Comparison of ENCODE assay signal across 8 cellular contexts in genomic region chr1:183604048-183604808, GRCh38. TPM values are rescaled to one million over a fixed set of nuclear protein-coding genes. Genes with fewer than 3 reads are reported as not detected.
DNase-seq lines count a peak whose midpoint lies in the region; ATAC-seq and TF ChIP-seq lines count a peak whose summit lies in the region.

No MANE protein-coding gene starts in this region.

- no peak for TF ChIP-seq CTCF in left lung (IDR thresholded peaks at IDR 0.05)

- H3K4me1 Mint-ChIP-seq in T-helper 17 cell: peaks cover 7% of the 10 kb centered on the region

- H3K4me1 ChIP-seq in left lung: peaks cover 4 to 95% of the 10 kb centered on the region in 2 donors

- peak overlapping the region; percentile 23 to 96 for H3K27ac ChIP-seq in left lung

- no peak overlapping the region for H3K27ac Mint-ChIP-seq in T-helper 17 cell

- H3K9me3 ChIP-seq in T-helper 17 cell (ENCODE audit: control insufficient read depth, low read length, poor library complexity, severe bottlenecking): no peaks in the 10 kb centered on the region
- H3K9me3 ChIP-seq in left lung: no peaks in the 10 kb centered on the region

- peaks cover 19% of the 10 kb centered on the region for H3K27me3 Mint-ChIP-seq in T-helper 17 cell

- no peaks in the 10 kb centered on the region for H3K36me3 Mint-ChIP-seq in T-helper 17 cell (ENCODE audit: low read depth)

- ATAC-seq in HG02642 (IDR thresholded peaks at IDR 0.05; ENCODE audit: poor library complexity, unreplicated experiment) (peak; percentile 42), T-helper 17 cell (peak; percentile 54), left lung (peak; percentile 34), GM18519 (IDR thresholded peaks at IDR 0.05; ENCODE audit: low FRiP score, unreplicated experiment) (no peak)

- DNase-seq in Daoy (ENCODE audit: low read depth): peak; percentile 93
- DNase-seq in T-helper 17 cell: no peak
- DNase-seq in left lung: peak; percentile 80 to 90
- no peak for DNase-seq in stimulated activated CD8-positive, alpha-beta memory T cell treated with anti-CD3 and anti-CD28 coated beads, Interleukin-4, amount 100 ng/mL, for 48 hours
- no peak for DNase-seq in NCI-H446 (lab: John Stamatoyannopoulos, UW)
- DNase-seq in stimulated activated naive CD4-positive, alpha-beta T cell treated with Interleukin-2 at 50 U/mL for 16 hours (lab: John Stamatoyannopoulos, UW): no peak

- intact Hi-C loops in left lung (cut with DNase I): no loop called here

- no peaks in the 10 kb centered on the region for H3K36me3 ChIP-seq in left lung

- H3K4me3 Mint-ChIP-seq in T-helper 17 cell: no peak overlapping the region

- H3K4me3 ChIP-seq in left lung: peak overlapping the region in 1 of 2 donors; percentile 19

- no peaks in the 10 kb centered on the region for H3K27me3 ChIP-seq in left lung

RNA-seq across cellular contexts. Expression of gene NCF2, which starts 14.0 kb away (rescaled TPM):
- total RNA-seq in Daoy (2014; rRNA removed; shearing (Covaris generic)): 19.7 and 26.2 TPM in 2 replicates
- total RNA-seq in T-helper 17 cell: 10 to 100 TPM in 1 of 2 donors, 1 to 10 TPM in 1; 2.7 to 14.7 TPM
- 100 to 1,000 TPM in 1 of 2 donors, 10 to 100 TPM in 1; 70.9 to 139 TPM for total RNA-seq in left lung

RNA-seq across cellular contexts. Expression of gene ARPC5, which starts 31.4 kb away (rescaled TPM):
- total RNA-seq in Daoy (2014; rRNA removed; shearing (Covaris generic)): 210 and 248 TPM in 2 replicates
- total RNA-seq in T-helper 17 cell (10 to 100 TPM; 62.1 to 69.4 TPM), left lung (100 to 1,000 TPM; 171 to 208 TPM)

RNA-seq across cellular contexts. Expression of gene APOBEC4, which starts 48.9 kb away (rescaled TPM):
- total RNA-seq in Daoy (2014; rRNA removed; shearing (Covaris generic)): not detected in 2 replicates
- total RNA-seq in T-helper 17 cell (not detected), left lung (under 1 TPM; 0.26 to 0.89 TPM)

Comparison
In these comparisons a context has a peak if more than half of its experiments do, and no peak if none do; other contexts are left out.
1. DNase-seq: peak in Daoy (single experiment) and left lung (2 of 2); none in T-helper 17 cell (0 of 3), stimulated activated CD8-positive, alpha-beta memory T cell treated with anti-CD3 and anti-CD28 coated beads, Interleukin-4, amount 100 ng/mL, for 48 hours (single experiment), NCI-H446 (0 of 2) and stimulated activated naive CD4-positive, alpha-beta T cell treated with Interleukin-2 at 50 U/mL for 16 hours (single experiment).